In the genomic region with DNA sequence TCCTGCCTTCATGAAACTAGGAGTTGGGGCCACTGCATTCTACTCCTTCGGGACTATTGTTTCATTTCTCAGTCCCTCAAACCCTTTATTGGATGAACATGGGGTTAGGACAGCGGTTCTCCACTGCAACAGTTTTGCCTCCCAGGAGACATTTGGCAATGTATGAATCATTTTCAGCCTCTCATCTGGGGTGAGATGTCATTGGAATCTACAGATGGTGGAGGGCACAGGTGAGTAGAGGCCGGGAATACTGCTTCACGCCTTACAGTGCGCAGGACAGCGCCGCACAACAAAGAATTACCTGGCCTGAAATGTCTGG, we compare ENCODE assay signal across 1 cellular context.
TF ChIP-seq lines count a peak whose summit lies in the region.

No MANE protein-coding gene starts in this region.

TF ChIP-seq in K562, 482 proteins besides CTCF, POLR2A, EP300 and RAD21 (continued from another document):
- TF ChIP-seq PRDM10 (IDR thresholded peaks at IDR 0.05; ENCODE audit: partially characterized antibody) = no peak
